In the genomic region with DNA sequence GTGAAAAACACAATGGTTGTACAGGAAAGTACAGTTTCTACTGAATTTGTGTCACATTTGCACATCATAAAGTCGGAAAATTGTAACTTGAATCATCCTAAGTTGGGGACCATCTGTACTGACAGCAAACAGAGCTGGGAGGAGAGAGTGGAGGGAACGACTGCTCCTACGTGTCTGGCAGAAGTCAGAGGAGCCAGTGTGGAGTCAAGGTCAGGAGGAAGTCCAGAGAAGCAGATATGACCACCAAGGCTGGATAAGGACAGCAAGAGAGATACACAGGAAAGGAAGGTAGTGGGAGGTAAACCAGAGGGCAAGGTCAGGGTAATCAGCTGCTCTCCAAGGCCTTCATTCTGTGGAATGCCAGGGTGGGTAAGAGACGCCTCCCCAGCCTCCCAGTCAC, we compare ENCODE assay signal across 1 cellular context.
TF ChIP-seq lines count a peak whose summit lies in the region.

No MANE protein-coding gene starts in this region.

TF ChIP-seq in HepG2, 621 proteins besides CTCF, POLR2A, EP300 and RAD21:
- TF ChIP-seq DPF2 (CRISPR knock-in tag; IDR thresholded peaks at IDR 0.05; ENCODE audit: borderline replicate concordance, low read depth) (no peak), RARA (CRISPR knock-in tag; IDR thresholded peaks at IDR 0.05) (peak; percentile 30; the same call in 1 of the 2 replicates)
